In genomic region chr11:128508785-128509518, GRCh38 we compare ENCODE assay signal across 9 cellular contexts.
A peak's percentile ranks its signal among the peaks of the same experiment; 100 is the strongest.
DNase-seq lines count a peak whose midpoint lies in the region; ATAC-seq and TF ChIP-seq lines count a peak whose summit lies in the region.
"Had no signal": no experiment of that assay in that cellular context is flagged by ENCODE, and none has a peak within 500 bp of the region (broad histone marks: within the 10 kb centered on the region; RNA-seq: fewer than 3 reads in every experiment).

No MANE protein-coding gene starts in this region.

- H3K79me2 ChIP-seq in GM23338 (replicated peaks; ENCODE audit: insufficient read depth), result peaks cover 64% of the 10 kb centered on the region

- intact Hi-C loops in lower lobe of right lung (cut with DNase I), result no loop called here

- H3K4me1 ChIP-seq in GM23338 (ENCODE audit: insufficient read depth) (peaks cover 8% of the 10 kb centered on the region; the same call in 1 of the 2 replicates), lower lobe of right lung (peaks cover 91% of the 10 kb centered on the region), BE2C (peaks cover 24% of the 10 kb centered on the region)

- no peak overlapping the region for H2AFZ ChIP-seq in GM23338

- no peaks in the 10 kb centered on the region for H3F3A ChIP-seq in GM23338 (replicated peaks; ENCODE audit: low read depth)

- ATAC-seq in GM23338, result no peak
- peak; percentile 55 to 56 for ATAC-seq in lower lobe of right lung
- no peak for ATAC-seq in HG02852 (IDR thresholded peaks at IDR 0.05; ENCODE audit: unreplicated experiment)

- H3K27me3 Mint-ChIP-seq in GM23338 (ENCODE audit: insufficient read depth, low read depth, poor library complexity), result peaks cover 2% of the 10 kb centered on the region
- H3K27me3 Mint-ChIP-seq in activated naive CD8-positive, alpha-beta T cell treated with anti-CD3 and anti-CD28 coated beads for 36 hours, result no peaks in the 10 kb centered on the region

- TF ChIP-seq CTCF in AG04450 (IDR thresholded peaks at IDR 0.05; ENCODE audit: low read depth, low read length), result no peak
- no peak for TF ChIP-seq CTCF in GM23338 (conservative IDR thresholded peaks at IDR 0.05; ENCODE audit: low read depth in 2 of 2)
- no peak for TF ChIP-seq CTCF in lower lobe of right lung (IDR thresholded peaks at IDR 0.05)
- TF ChIP-seq CTCF in BE2C (IDR thresholded peaks at IDR 0.05; ENCODE audit: low read depth, low read length), result no peak

- H3K27me3 ChIP-seq in AG04450 (ENCODE audit: control insufficient read depth, insufficient read depth, low read length), result no peaks in the 10 kb centered on the region
- H3K27me3 ChIP-seq in GM23338 (ENCODE audit: insufficient read depth), result no peaks in the 10 kb centered on the region
- no peaks in the 10 kb centered on the region for H3K27me3 ChIP-seq in lower lobe of right lung (ENCODE audit: low read depth)
- no peaks in the 10 kb centered on the region for H3K27me3 ChIP-seq in BE2C

- no peaks in the 10 kb centered on the region; the same call in 2 of the 3 replicates for H3K36me3 Mint-ChIP-seq in GM23338 (ENCODE audit: low read depth)
- H3K36me3 Mint-ChIP-seq in activated naive CD8-positive, alpha-beta T cell treated with anti-CD3 and anti-CD28 coated beads for 36 hours, result peaks cover 92% of the 10 kb centered on the region

- POLR2A ChIA-PET in AG04450 (lab: Yijun Ruan, JAX), result interaction anchor here (0.7 to 2.0 kb wide), 4 partner anchors 8 to 34 kb away, joined by 4 to 8 read pairs (median 8); no protein-coding TSS in a partner anchor

- DNase-seq in AG04450 (ENCODE audit: low read depth, low spot score) (no peak), GM23338 (ENCODE audit: low spot score) (no peak), lower lobe of right lung (no peak), cerebellar cortex (ENCODE audit: low spot score) (no peak), NCI-H226 (no peak), BE2C (no peak)
- no peak for DNase-seq in activated naive CD8-positive, alpha-beta T cell treated with anti-CD3 and anti-CD28 coated beads for 36 hours
- DNase-seq: NCI-H1105 had no signal

- no peak overlapping the region for H3K4me3 ChIP-seq in AG04450 (ENCODE audit: low read depth, low read length)
- no peak overlapping the region for H3K4me3 ChIP-seq in GM23338
- peak overlapping the region; percentile 39 for H3K4me3 ChIP-seq in lower lobe of right lung
- no peak overlapping the region for H3K4me3 ChIP-seq in BE2C (ENCODE audit: low read depth, low read length)

- H3K36me3 ChIP-seq in GM23338 (ENCODE audit: insufficient read depth), result no peaks in the 10 kb centered on the region; the same call in 1 of the 2 replicates
- H3K36me3 ChIP-seq in lower lobe of right lung, result peaks cover 16% of the 10 kb centered on the region
- H3K36me3 ChIP-seq in BE2C, result no peaks in the 10 kb centered on the region

- H4K20me1 ChIP-seq in GM23338 (replicated peaks; ENCODE audit: insufficient read depth), result peaks cover 8% of the 10 kb centered on the region

- H3K9me3 Mint-ChIP-seq in GM23338, result no peaks in the 10 kb centered on the region
- H3K9me3 Mint-ChIP-seq in activated naive CD8-positive, alpha-beta T cell treated with anti-CD3 and anti-CD28 coated beads for 36 hours, result no peaks in the 10 kb centered on the region

- no peaks in the 10 kb centered on the region for H3K9me3 ChIP-seq in AG04450 (ENCODE audit: control insufficient read depth, insufficient read depth, low read length)
- no peaks in the 10 kb centered on the region for H3K9me3 ChIP-seq in lower lobe of right lung
- H3K9me3 ChIP-seq in BE2C, result no peaks in the 10 kb centered on the region

- H3K4me2 ChIP-seq in GM23338, result no peak overlapping the region

- H3K9me2 ChIP-seq in GM23338 (ENCODE audit: insufficient read depth), result no peaks in the 10 kb centered on the region

- peak overlapping the region; percentile 72 for H3K27ac ChIP-seq in AG04450 (ENCODE audit: low read depth, low read length)
- H3K27ac ChIP-seq in GM23338 (ENCODE audit: low read depth), result no peak overlapping the region
- peak overlapping the region; percentile 83 for H3K27ac ChIP-seq in lower lobe of right lung

- no peak overlapping the region for H3K4me3 Mint-ChIP-seq in GM23338
- peak overlapping the region; percentile 80 for H3K4me3 Mint-ChIP-seq in activated naive CD8-positive, alpha-beta T cell treated with anti-CD3 and anti-CD28 coated beads for 36 hours

- peaks cover 19% of the 10 kb centered on the region for H3K4me1 Mint-ChIP-seq in GM23338
- H3K4me1 Mint-ChIP-seq in activated naive CD8-positive, alpha-beta T cell treated with anti-CD3 and anti-CD28 coated beads for 36 hours, result peaks cover 95% of the 10 kb centered on the region

- CTCF ChIA-PET in AG04450 (lab: Charles Lee), result interaction anchor here (0.7 to 4.0 kb wide), 6 partner anchors 80 to 351 kb away, joined by 3 to 16 read pairs (median 5); no protein-coding TSS in a partner anchor

- H3K27ac Mint-ChIP-seq in GM23338, result 0 out of 2 replicates have a peak overlapping the region, but pooled peaks have one; percentile 8
- peak overlapping the region; percentile 99 for H3K27ac Mint-ChIP-seq in activated naive CD8-positive, alpha-beta T cell treated with anti-CD3 and anti-CD28 coated beads for 36 hours

TF ChIP-seq in GM23338, 12 proteins besides CTCF, POLR2A, EP300 and RAD21 (continues in another document):
- TF ChIP-seq ZNF331 (CRISPR knock-in tag; IDR thresholded peaks at IDR 0.05; ENCODE audit: low read depth), result no peak
- no peak for TF ChIP-seq EZH2 (IDR thresholded peaks at IDR 0.05; ENCODE audit: low read depth, unreplicated experiment)
- TF ChIP-seq REST (IDR thresholded peaks at IDR 0.05; ENCODE audit: unreplicated experiment), result no peak

Comparison
In these comparisons a context has a peak if more than half of its experiments do, and no peak if none do; other contexts are left out.
1. ATAC-seq: peak in lower lobe of right lung (2 of 2); none in GM23338 (single experiment) and HG02852 (single experiment).